ENCODE assay signal across 13 cellular contexts in the genomic region with DNA sequence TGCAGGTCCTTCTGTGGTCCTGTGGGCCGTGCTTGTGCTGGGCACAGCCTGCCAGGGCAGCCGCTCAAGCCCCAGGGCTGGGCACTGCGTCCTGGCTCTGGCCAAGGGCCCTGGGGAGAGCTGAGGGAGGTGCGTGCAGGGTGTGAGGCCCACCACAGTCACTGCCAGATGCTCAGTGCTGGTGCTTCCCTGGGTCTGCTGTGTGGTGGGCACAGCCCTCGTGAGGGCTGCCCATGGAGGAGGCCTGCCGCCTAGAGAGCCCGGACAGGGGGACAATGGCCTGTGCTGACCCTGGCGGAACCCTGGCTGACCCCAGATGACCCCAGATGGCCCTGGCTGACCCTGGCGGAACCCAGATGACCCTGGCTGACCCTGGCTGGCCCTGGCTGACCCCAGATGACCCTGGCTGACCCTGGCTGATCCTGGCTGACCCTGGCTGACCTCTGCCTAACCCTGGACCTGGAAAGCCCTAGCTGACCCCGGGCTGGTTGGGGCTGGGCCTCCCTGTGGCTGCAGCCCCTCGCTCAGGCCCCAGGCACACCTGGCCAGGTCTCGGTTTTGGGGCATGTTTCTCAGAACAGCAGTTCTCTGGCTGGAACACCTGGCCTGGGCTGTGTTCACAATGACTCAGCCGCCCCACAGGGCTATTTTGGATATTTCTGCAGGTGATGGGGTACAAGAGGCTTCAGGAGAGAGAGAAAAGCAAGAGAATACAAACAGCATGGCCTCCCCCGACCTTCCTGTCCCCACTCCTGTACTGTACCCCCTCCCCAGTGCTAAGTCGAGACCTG. TPM values are rescaled to one million over a fixed set of nuclear protein-coding genes. Genes with fewer than 3 reads are reported as not detected.
DNase-seq lines count a peak whose midpoint lies in the region; ATAC-seq and TF ChIP-seq lines count a peak whose summit lies in the region.
"Had no signal": no experiment of that assay in that cellular context is flagged by ENCODE, and none has a peak within 500 bp of the region (broad histone marks: within the 10 kb centered on the region; RNA-seq: fewer than 3 reads in every experiment).

No MANE protein-coding gene starts in this region.

- TF ChIP-seq POLR2A in transverse colon (IDR thresholded peaks at IDR 0.05) = no peak
- TF ChIP-seq POLR2A in prostate gland (IDR thresholded peaks at IDR 0.05) = no peak

- peak overlapping the region; percentile 99 for H3K27ac Mint-ChIP-seq in activated B cell treated with CpG ODN at 0.5 μM for 24 hours

- H3K4me3 Mint-ChIP-seq in activated B cell treated with CpG ODN at 0.5 μM for 24 hours = no peak overlapping the region

- TF ChIP-seq EP300 in transverse colon (IDR thresholded peaks at IDR 0.05; ENCODE audit: low read depth) = no peak

- H3K27me3 ChIP-seq in transverse colon (no peaks in the 10 kb centered on the region), prostate gland (replicated peaks; ENCODE audit: insufficient read depth) (no peaks in the 10 kb centered on the region)

- H3K27me3 Mint-ChIP-seq in activated B cell treated with CpG ODN at 0.5 μM for 24 hours = no peaks in the 10 kb centered on the region

- peak; percentile 41 for ATAC-seq in HG02870 (IDR thresholded peaks at IDR 0.05; ENCODE audit: unreplicated experiment)
- ATAC-seq in activated B cell treated with CpG ODN at 0.5 μM for 24 hours (ENCODE audit: low read depth) = no peak
- no peak for ATAC-seq in HG03565 (IDR thresholded peaks at IDR 0.05; ENCODE audit: unreplicated experiment)

- no peaks in the 10 kb centered on the region for H3K36me3 ChIP-seq in transverse colon
- no peaks in the 10 kb centered on the region for H3K36me3 ChIP-seq in prostate gland

- TF ChIP-seq CTCF in activated B cell treated with CpG ODN at 0.5 μM for 24 hours (IDR thresholded peaks at IDR 0.05) (no peak), transverse colon (IDR thresholded peaks at IDR 0.05) (no peak), prostate gland (IDR thresholded peaks at IDR 0.05) (no peak)

- H3K4me3 ChIP-seq in transverse colon = no peak overlapping the region
- no peak overlapping the region for H3K4me3 ChIP-seq in prostate gland

- POLR2A ChIA-PET in activated B cell treated with CpG ODN at 0.5 μM for 24 hours (lab: Charles Lee) = interaction anchor here (1.0 to 1.4 kb wide), 2 partner anchors 119 to 281 kb away, joined by 6 to 11 read pairs; no protein-coding TSS in a partner anchor

- CTCF ChIA-PET in activated B cell treated with CpG ODN at 0.5 μM for 24 hours (lab: Charles Lee) = no interaction called here

- intact Hi-C loops in activated B cell treated with CpG ODN at 0.5 μM for 24 hours (cut with micrococcal nuclease) = no loop called here
- intact Hi-C loops in transverse colon (cut with DNase I; ENCODE audit: low total_unique reads) = no loop called here
- intact Hi-C loops in prostate gland (cut with DNase I) = no loop called here

- WGBS in transverse colon (ENCODE audit: low coverage in 1 of 2), 2 donors = 52% methylated on average over 12 of the region's 15 CpGs; no CpG with 5 or more reads in 1 of the 2 donors
- 72% methylated on average over 10 of the region's 15 CpGs for WGBS in prostate gland

- H3K9me3 Mint-ChIP-seq in activated B cell treated with CpG ODN at 0.5 μM for 24 hours = no peaks in the 10 kb centered on the region

- DNase-seq in activated effector memory CD4-positive, alpha-beta T cell treated with anti-CD3 and anti-CD28 coated beads, Interleukin-2, amount 50 U/mL, for 16 hours = peak; percentile 47
- no peak for DNase-seq in activated effector memory CD4-positive, alpha-beta T cell treated with Interleukin-2 at 50 U/mL for 16 hours
- peak; percentile 36 for DNase-seq in activated B cell treated with CpG ODN at 0.5 μM for 24 hours
- DNase-seq in transverse colon = peak; percentile 68
- DNase-seq in prostate gland (ENCODE audit: low spot score) = no peak
- no peak for DNase-seq in ACHN
- DNase-seq: activated CD4-positive, alpha-beta T cell treated with anti-CD3 and anti-CD28 coated beads, Interleukin-2, amount 50 U/mL, for 4 hours; GDM1; NCI-H1417 treated with DMSO at 0.1 percent for 48 hours; SHP77 treated with DMSO at 0.1 percent for 48 hours; stimulated activated CD4-positive, alpha-beta T cell treated with anti-CD3 and anti-CD28 coated beads, Interleukin-15, amount 100 ng/mL, for 24 hours had no signal

- no peaks in the 10 kb centered on the region for H3K36me3 Mint-ChIP-seq in activated B cell treated with CpG ODN at 0.5 μM for 24 hours (ENCODE audit: low read depth)

- H3K27ac ChIP-seq in transverse colon (peak overlapping the region in 3 of 4 donors; percentile 12 to 74 (median 50)), prostate gland (no peak overlapping the region)

- H3K9me3 ChIP-seq in transverse colon = no peaks in the 10 kb centered on the region
- H3K9me3 ChIP-seq in prostate gland = no peaks in the 10 kb centered on the region

- in situ Hi-C loops in transverse colon (cut with MboI; ENCODE audit: low pct_ligation_motif_present in 1 of 4, low pct_unique_long_range_greater_than_20kb in 1 of 4, low sequenced_read_pairs in 3 of 4) (loop anchor here in 1 of 4 donors (10.0 kb wide), 1 partner anchor 123 kb away; no protein-coding TSS in a partner anchor), ACHN (cut with HindIII; ENCODE audit: low pct_ligation_motif_present, low pct_unique_long_range_greater_than_20kb, low sequenced_read_pairs) (no loop called here)

- H3K4me1 ChIP-seq in transverse colon (no peaks in the 10 kb centered on the region), prostate gland (replicated peaks) (no peaks in the 10 kb centered on the region)

- H3K4me1 Mint-ChIP-seq in activated B cell treated with CpG ODN at 0.5 μM for 24 hours = peaks cover 60% of the 10 kb centered on the region

RNA-seq across cellular contexts. Expression of a gene that starts 55.4 kb away (rescaled TPM):
- total RNA-seq in activated B cell treated with CpG ODN at 0.5 μM for 24 hours (0.95 and 1.6 TPM in 2 replicates), transverse colon (under 1 TPM in 2 of 4 donors, not detected in 2; 0.48 to 0.96 TPM), prostate gland (10 to 100 TPM; 11.1 to 15.7 TPM)

Comparison
In these comparisons a context has a peak if more than half of its experiments do, and no peak if none do; other contexts are left out.
1. DNase-seq: peak in activated effector memory CD4-positive, alpha-beta T cell treated with anti-CD3 and anti-CD28 coated beads, Interleukin-2, amount 50 U/mL, for 16 hours (single experiment), activated B cell treated with CpG ODN at 0.5 μM for 24 hours (single experiment) and transverse colon (single experiment); none in activated effector memory CD4-positive, alpha-beta T cell treated with Interleukin-2 at 50 U/mL for 16 hours (single experiment), prostate gland (single experiment) and ACHN (single experiment).
2. H3K27ac ChIP-seq: peak in transverse colon (3 of 4); none in prostate gland (0 of 2).